In genomic region chr22:42069801-42070516, GRCh38 we compare ENCODE assay signal across 8 cellular contexts. TPM values are rescaled to one million over a fixed set of nuclear protein-coding genes. Genes with fewer than 3 reads are reported as not detected.
A peak's percentile ranks its signal among the peaks of the same experiment; 100 is the strongest.
DNase-seq lines count a peak whose midpoint lies in the region; ATAC-seq and TF ChIP-seq lines count a peak whose summit lies in the region.

No MANE protein-coding gene starts in this region.

- H3K27ac Mint-ChIP-seq in glutamatergic neuron (ENCODE audit: unreplicated experiment): no peak overlapping the region

- ATAC-seq in HG03045 (IDR thresholded peaks at IDR 0.05; ENCODE audit: unreplicated experiment): peak; percentile 15

- TF ChIP-seq CTCF in GM13976 (IDR thresholded peaks at IDR 0.05; ENCODE audit: borderline replicate concordance, control extremely low read depth, extremely low read depth, insufficient read depth, missing control alignments): no peak
- TF ChIP-seq CTCF in VCaP (conservative IDR thresholded peaks at IDR 0.05): no peak
- no peak for TF ChIP-seq CTCF in glutamatergic neuron (IDR thresholded peaks at IDR 0.05; ENCODE audit: partially characterized antibody, unreplicated experiment)

- peaks cover 5% of the 10 kb centered on the region for H3K27me3 Mint-ChIP-seq in glutamatergic neuron (ENCODE audit: unreplicated experiment)

- in situ Hi-C loops in GM13976 (cut with MboI; ENCODE audit: low sequenced_read_pairs, unreplicated experiment): loop anchor here (10.0 kb wide), 1 partner anchor 65 kb away; no protein-coding TSS in a partner anchor

- H3K36me3 Mint-ChIP-seq in glutamatergic neuron (ENCODE audit: unreplicated experiment): peaks cover 7% of the 10 kb centered on the region

- peak overlapping the region; percentile 83 for H3K27ac ChIP-seq in VCaP

- peaks cover 8% of the 10 kb centered on the region for H3K4me1 Mint-ChIP-seq in glutamatergic neuron (ENCODE audit: low read depth, unreplicated experiment)

- H3K4me3 Mint-ChIP-seq in glutamatergic neuron (ENCODE audit: unreplicated experiment): peak overlapping the region; percentile 88

- H3K9me3 Mint-ChIP-seq in glutamatergic neuron (ENCODE audit: unreplicated experiment): peaks cover 8% of the 10 kb centered on the region

- DNase-seq in GM13976 (ENCODE audit: low spot score): peak; percentile 50
- no peak for DNase-seq in glutamatergic neuron
- DNase-seq in pons (ENCODE audit: low spot score): peak; percentile 72
- DNase-seq in cortex of kidney (lab: John Stamatoyannopoulos, UW): no peak
- no peak for DNase-seq in stimulated activated CD4-positive, alpha-beta T cell treated with anti-CD3 and anti-CD28 coated beads, Interleukin-15, amount 100 ng/mL, for 24 hours
- DNase-seq in NCI-H524 treated with DMSO at 0.1 percent for 48 hours (lab: John Stamatoyannopoulos, UW): no peak

RNA-seq across cellular contexts. Expression of gene NAGA, which starts 0.7 kb away (rescaled TPM):
- 13.0 TPM for total RNA-seq in glutamatergic neuron (ENCODE audit: unreplicated experiment)

RNA-seq across cellular contexts. Expression of gene PHETA2, which starts 4.1 kb away (rescaled TPM):
- total RNA-seq in glutamatergic neuron (ENCODE audit: unreplicated experiment): 0.88 TPM

RNA-seq across cellular contexts. Expression of gene SMDT1, which starts 9.5 kb away (rescaled TPM):
- total RNA-seq in glutamatergic neuron (ENCODE audit: unreplicated experiment): 62.0 TPM

RNA-seq across cellular contexts. Expression of gene NDUFA6, which starts 20.6 kb away (rescaled TPM):
- total RNA-seq in glutamatergic neuron (ENCODE audit: unreplicated experiment): 90.1 TPM

Comparison
In these comparisons a context has a peak if more than half of its experiments do, and no peak if none do; other contexts are left out.
1. DNase-seq: peak in GM13976 (single experiment) and pons (single experiment); none in glutamatergic neuron (single experiment), cortex of kidney (single experiment), stimulated activated CD4-positive, alpha-beta T cell treated with anti-CD3 and anti-CD28 coated beads, Interleukin-15, amount 100 ng/mL, for 24 hours (single experiment) and NCI-H524 treated with DMSO at 0.1 percent for 48 hours (single experiment).